8 cellular contexts compared by ENCODE assay signal in genomic region chr12:32680787-32681186, GRCh38. TPM values are rescaled to one million over a fixed set of nuclear protein-coding genes. Genes with fewer than 3 reads are reported as not detected.
DNase-seq lines count a peak whose midpoint lies in the region; ATAC-seq, FAIRE-seq and TF ChIP-seq lines count a peak whose summit lies in the region.

No MANE protein-coding gene starts in this region.

- ATAC-seq in left cardiac atrium, result no peak
- ATAC-seq in thoracic aorta (ENCODE audit: insufficient number of reproducible peaks, low FRiP score, low read depth), result no peak
- ATAC-seq in GM18511 (IDR thresholded peaks at IDR 0.05; ENCODE audit: unreplicated experiment), result no peak

- POLR2A ChIA-PET in activated CD4-positive, alpha-beta memory T cell treated with anti-CD3 and anti-CD28 coated beads, Interleukin-2, amount 10 ng/mL, durations not matched to agents 7 days and 5 days (lab: Charles Lee), result interaction anchor here (1.3 kb wide), 1 partner anchor 11 kb away, joined by 3 read pairs; no protein-coding TSS in a partner anchor

- H3K27me3 ChIP-seq in cardiac muscle cell (no peaks in the 10 kb centered on the region), hepatocyte (no peaks in the 10 kb centered on the region), thoracic aorta (replicated peaks; ENCODE audit: insufficient read depth) (no peaks in the 10 kb centered on the region)

- peaks cover 13% of the 10 kb centered on the region for H3K36me3 Mint-ChIP-seq in activated CD4-positive, alpha-beta memory T cell treated with anti-CD3 and anti-CD28 coated beads, Interleukin-2, amount 10 ng/mL, durations not matched to agents 7 days and 5 days (ENCODE audit: low read depth)

- H3K9me2 ChIP-seq in hepatocyte (replicated peaks; ENCODE audit: insufficient read depth), result no peaks in the 10 kb centered on the region

- H4K20me1 ChIP-seq in hepatocyte (ENCODE audit: insufficient read depth, poor library complexity, severe bottlenecking), result peaks cover 15% of the 10 kb centered on the region

- H3K27me3 Mint-ChIP-seq in activated CD4-positive, alpha-beta memory T cell treated with anti-CD3 and anti-CD28 coated beads, Interleukin-2, amount 10 ng/mL, durations not matched to agents 7 days and 5 days, result no peaks in the 10 kb centered on the region

- no peak overlapping the region for H3K27ac Mint-ChIP-seq in activated CD4-positive, alpha-beta memory T cell treated with anti-CD3 and anti-CD28 coated beads, Interleukin-2, amount 10 ng/mL, durations not matched to agents 7 days and 5 days

- H3K4me3 ChIP-seq in cardiac muscle cell (peak overlapping the region; percentile 67), hepatocyte (peak overlapping the region; percentile 63), thoracic aorta (peak overlapping the region; percentile 99)

- H2AFZ ChIP-seq in hepatocyte, result no peak overlapping the region

- H3K79me2 ChIP-seq in hepatocyte, result peaks cover 57% of the 10 kb centered on the region

- H3K4me2 ChIP-seq in hepatocyte, result peak overlapping the region; percentile 84

- no peak for FAIRE-seq in GM12892 (lab: Jason Lieb, UNC)

- CTCF ChIA-PET in activated CD4-positive, alpha-beta memory T cell treated with anti-CD3 and anti-CD28 coated beads, Interleukin-2, amount 10 ng/mL, durations not matched to agents 7 days and 5 days (lab: Charles Lee), result interaction anchor here (1.1 kb wide), 1 partner anchor 14 kb away, joined by 3 read pairs; no protein-coding TSS in a partner anchor

- H3K9me3 Mint-ChIP-seq in activated CD4-positive, alpha-beta memory T cell treated with anti-CD3 and anti-CD28 coated beads, Interleukin-2, amount 10 ng/mL, durations not matched to agents 7 days and 5 days, result no peaks in the 10 kb centered on the region

- no peak for TF ChIP-seq POLR2A in GM12892 (IDR thresholded peaks at IDR 0.05; ENCODE audit: low read depth, low read length)

- no peak for DNase-seq in cardiac muscle cell (ENCODE audit: low read depth in 1 of 2, low spot score in 1 of 2)
- no peak for DNase-seq in left cardiac atrium
- no peak for DNase-seq in activated CD4-positive, alpha-beta memory T cell treated with anti-CD3 and anti-CD28 coated beads, Interleukin-2, amount 10 ng/mL, durations not matched to agents 7 days and 5 days
- DNase-seq in hepatocyte (ENCODE audit: low spot score), result no peak
- no peak for DNase-seq in thoracic aorta (ENCODE audit: low spot score)
- DNase-seq in GM12892 (ENCODE audit: insufficient read length), result no peak
- no peak for DNase-seq in NCI-H187 treated with DMSO at 0.1 percent for 48 hours (lab: John Stamatoyannopoulos, UW)

- H3K4me1 ChIP-seq in cardiac muscle cell (ENCODE audit: low read depth), result peaks cover 7% of the 10 kb centered on the region
- peaks cover 14% of the 10 kb centered on the region for H3K4me1 ChIP-seq in hepatocyte (ENCODE audit: insufficient read depth)
- H3K4me1 ChIP-seq in thoracic aorta (ENCODE audit: control insufficient read depth in 1 of 2, low read depth in 2 of 2), result peaks cover 11 to 12% of the 10 kb centered on the region in 2 donors

- no peaks in the 10 kb centered on the region for H3K36me3 ChIP-seq in cardiac muscle cell
- no peaks in the 10 kb centered on the region for H3K36me3 ChIP-seq in hepatocyte (replicated peaks; ENCODE audit: insufficient read depth, low read depth)
- H3K36me3 ChIP-seq in thoracic aorta, result no peaks in the 10 kb centered on the region

- peak overlapping the region; percentile 82 for H3K4me3 Mint-ChIP-seq in activated CD4-positive, alpha-beta memory T cell treated with anti-CD3 and anti-CD28 coated beads, Interleukin-2, amount 10 ng/mL, durations not matched to agents 7 days and 5 days

- no peaks in the 10 kb centered on the region for H3K9me3 ChIP-seq in cardiac muscle cell (ENCODE audit: low read depth)
- no peaks in the 10 kb centered on the region for H3K9me3 ChIP-seq in hepatocyte (ENCODE audit: low read depth)
- H3K9me3 ChIP-seq in thoracic aorta, result no peaks in the 10 kb centered on the region

- peaks cover 33% of the 10 kb centered on the region for H3K4me1 Mint-ChIP-seq in activated CD4-positive, alpha-beta memory T cell treated with anti-CD3 and anti-CD28 coated beads, Interleukin-2, amount 10 ng/mL, durations not matched to agents 7 days and 5 days

- no peak for TF ChIP-seq CTCF in cardiac muscle cell (IDR thresholded peaks at IDR 0.05; ENCODE audit: low read depth, low read length)
- TF ChIP-seq CTCF in hepatocyte (IDR thresholded peaks at IDR 0.05; ENCODE audit: poor library complexity), result no peak
- no peak for TF ChIP-seq CTCF in thoracic aorta (IDR thresholded peaks at IDR 0.05)

- intact Hi-C loops in left cardiac atrium (cut with DNase I), result no loop called here

- H3K27ac ChIP-seq in cardiac muscle cell (peak overlapping the region; percentile 87), hepatocyte (peak overlapping the region; percentile 95), thoracic aorta (peak overlapping the region; percentile 85 to 88)

RNA-seq across cellular contexts. Expression of gene DNM1L, which starts 1.7 kb away (rescaled TPM):
- total RNA-seq in cardiac muscle cell, result 51.9 and 57.5 TPM in 2 replicates
- polyA plus RNA-seq in cardiac muscle cell, result 56.7 and 64.4 TPM in 2 replicates
- 10 to 100 TPM; 55.6 to 69.1 TPM for total RNA-seq in left cardiac atrium
- 10 to 100 TPM; 53.5 to 59.3 TPM for total RNA-seq in activated CD4-positive, alpha-beta memory T cell treated with anti-CD3 and anti-CD28 coated beads, Interleukin-2, amount 10 ng/mL, durations not matched to agents 7 days and 5 days
- total RNA-seq in hepatocyte, result 60.1 and 70.8 TPM in 2 replicates
- 35.5 and 49.1 TPM in 2 replicates for polyA plus RNA-seq in hepatocyte
- total RNA-seq in thoracic aorta, result 10 to 100 TPM; 59.8 to 86.1 TPM
- polyA plus RNA-seq in GM12892 (2012; ENCODE audit: missing spikeins), result 68.1 TPM
